8 cellular contexts compared by ENCODE assay signal in genomic region chr12:70049596-70050360, GRCh38.
DNase-seq lines count a peak whose midpoint lies in the region; ATAC-seq and TF ChIP-seq lines count a peak whose summit lies in the region.

No MANE protein-coding gene starts in this region.

- H3K4me3 ChIP-seq in epithelial cell of esophagus (ENCODE audit: low read length): no peak overlapping the region

- DNase-seq in GM13977 (ENCODE audit: low spot score): peak; percentile 24
- DNase-seq in epithelial cell of esophagus (ENCODE audit: low read depth): peak; percentile 95
- DNase-seq in NCI-H187 (lab: John Stamatoyannopoulos, UW): no peak
- no peak for DNase-seq in amygdala (lab: John Stamatoyannopoulos, UW)
- no peak for DNase-seq in DMS153 treated with DMSO at 0.1 percent for 48 hours (lab: John Stamatoyannopoulos, UW; ENCODE audit: unreplicated experiment)
- DNase-seq in NCI-H2171 treated with DMSO at 0.1 percent for 48 hours (lab: John Stamatoyannopoulos, UW): no peak

- no peak for TF ChIP-seq CTCF in GM13977 (IDR thresholded peaks at IDR 0.05; ENCODE audit: extremely low read depth, insufficient read depth, missing control alignments)
- TF ChIP-seq CTCF in epithelial cell of esophagus (IDR thresholded peaks at IDR 0.05; ENCODE audit: insufficient read depth, low read depth, low read length, missing control alignments): no peak

- in situ Hi-C loops in GM13977 (cut with MboI; ENCODE audit: low pct_unique_long_range_greater_than_20kb, low sequenced_read_pairs, unreplicated experiment): no loop called here

- ATAC-seq in GM21447 (IDR thresholded peaks at IDR 0.05; ENCODE audit: unreplicated experiment) (peak; percentile 94), HG03575 (IDR thresholded peaks at IDR 0.05; ENCODE audit: extremely low read depth, insufficient number of reproducible peaks, low FRiP score, unreplicated experiment) (peak; percentile 90)

Comparison
In these comparisons a context has a peak if more than half of its experiments do, and no peak if none do; other contexts are left out.
1. DNase-seq: peak in GM13977 (single experiment) and epithelial cell of esophagus (single experiment); none in NCI-H187 (0 of 2), amygdala (0 of 56), DMS153 treated with DMSO at 0.1 percent for 48 hours (single experiment) and NCI-H2171 treated with DMSO at 0.1 percent for 48 hours (single experiment).